Comparison of ENCODE assay signal across 18 cellular contexts in genomic region chr1:8416857-8417256, GRCh38.
DNase-seq lines count a peak whose midpoint lies in the region; TF ChIP-seq lines count a peak whose summit lies in the region.
"Had no signal": no experiment of that assay in that cellular context is flagged by ENCODE, and none has a peak within 500 bp of the region (broad histone marks: within the 10 kb centered on the region; RNA-seq: fewer than 3 reads in every experiment).

No MANE protein-coding gene starts in this region.

- H3K36me3 ChIP-seq in mesenchymal stem cell (ENCODE audit: control insufficient read depth in 1 of 2, insufficient read depth in 2 of 2, low read depth in 1 of 2, low read length in 2 of 2) (peaks cover 15 to 69% of the 10 kb centered on the region in 2 experiments), transverse colon (no peaks in the 10 kb centered on the region)

- H3K27me3 Mint-ChIP-seq in activated T-cell treated with anti-CD3 and anti-CD28 coated beads, Interleukin-2, amount 50 U/mL, for 24 hours: no peaks in the 10 kb centered on the region
- H3K27me3 Mint-ChIP-seq: stimulated activated naive CD8-positive, alpha-beta T cell treated with anti-CD3 and anti-CD28 coated beads, Interleukin-15, amount 100 ng/mL, for 72 hours had no signal

- no peak for TF ChIP-seq EP300 in transverse colon (IDR thresholded peaks at IDR 0.05; ENCODE audit: low read depth)

- H3K9ac ChIP-seq in mesenchymal stem cell (ENCODE audit: low read length): peak overlapping the region; percentile 35

- H3K4me3 Mint-ChIP-seq in activated T-cell treated with anti-CD3 and anti-CD28 coated beads, Interleukin-2, amount 50 U/mL, for 24 hours: no peak overlapping the region
- H3K4me3 Mint-ChIP-seq: stimulated activated naive CD8-positive, alpha-beta T cell treated with anti-CD3 and anti-CD28 coated beads, Interleukin-15, amount 100 ng/mL, for 72 hours had no signal

- no peak overlapping the region for H2BK15ac ChIP-seq in mesenchymal stem cell (ENCODE audit: low read depth, poor library complexity, severe bottlenecking)

- H2BK5ac ChIP-seq in mesenchymal stem cell (ENCODE audit: low read depth, low read length, poor library complexity, severe bottlenecking): no peak overlapping the region

- peaks cover 46% of the 10 kb centered on the region for H3K36me3 Mint-ChIP-seq in activated T-cell treated with anti-CD3 and anti-CD28 coated beads, Interleukin-2, amount 50 U/mL, for 24 hours (ENCODE audit: low read depth)

- no peaks in the 10 kb centered on the region for H3K9me3 Mint-ChIP-seq in activated T-cell treated with anti-CD3 and anti-CD28 coated beads, Interleukin-2, amount 50 U/mL, for 24 hours
- H3K9me3 Mint-ChIP-seq: stimulated activated naive CD8-positive, alpha-beta T cell treated with anti-CD3 and anti-CD28 coated beads, Interleukin-15, amount 100 ng/mL, for 72 hours had no signal

- no peak overlapping the region for H4K8ac ChIP-seq in mesenchymal stem cell (ENCODE audit: low read length)

- TF ChIP-seq POLR2A in transverse colon (IDR thresholded peaks at IDR 0.05): no peak

- peak overlapping the region; percentile 3 for H3K27ac ChIP-seq in caudate nucleus (ENCODE audit: low read depth, low read length)
- H3K27ac ChIP-seq in mesenchymal stem cell (ENCODE audit: low read length, poor library complexity, severe bottlenecking): no peak overlapping the region
- H3K27ac ChIP-seq in transverse colon: peak overlapping the region; percentile 98 to 100 (median 99)
- H3K27ac ChIP-seq: A549 had no signal

- H2BK12ac ChIP-seq in mesenchymal stem cell (ENCODE audit: low read length in 2 of 2): no peak overlapping the region

- no peak overlapping the region for H3K23ac ChIP-seq in mesenchymal stem cell (ENCODE audit: low read length in 2 of 2)

- peaks cover 12% of the 10 kb centered on the region for H3K4me1 ChIP-seq in mesenchymal stem cell (ENCODE audit: control insufficient read depth, insufficient read depth, low read depth, low read length)
- H3K4me1 ChIP-seq in transverse colon: peaks cover 37 to 99% (median 85%) of the 10 kb centered on the region in 4 donors

- H3K4me2 ChIP-seq in mesenchymal stem cell (ENCODE audit: low read length, poor library complexity, severe bottlenecking): no peak overlapping the region
- H3K4me2 ChIP-seq: A549 had no signal

- H3K4me3 ChIP-seq in mesenchymal stem cell (ENCODE audit: insufficient read depth in 1 of 2, low read depth in 1 of 2, low read length in 2 of 2) (no peak overlapping the region), transverse colon (no peak overlapping the region)
- H3K4me3 ChIP-seq: A549, GM12878 had no signal

- DNase-seq in activated T-cell treated with anti-CD3 and anti-CD28 coated beads, Interleukin-2, amount 50 U/mL, for 24 hours: no peak
- DNase-seq in activated T-cell treated with anti-CD3 and anti-CD28 coated beads, Interleukin-2, amount 50 U/mL, for 1 hour: no peak
- DNase-seq in caudate nucleus (lab: John Stamatoyannopoulos, UW): no peak
- no peak for DNase-seq in mesenchymal stem cell
- no peak for DNase-seq in transverse colon
- no peak for DNase-seq in HuH-7 (ENCODE audit: low spot score)
- DNase-seq in anterior cingulate cortex (lab: John Stamatoyannopoulos, UW): no peak
- no peak for DNase-seq in hypothalamus (lab: John Stamatoyannopoulos, UW)
- DNase-seq: activated naive CD4-positive, alpha-beta T cell treated with Interleukin-2 at 50 U/mL for 16 hours; COR-L47; effector CD4-positive, alpha-beta T cell; NCI-H1694; NCI-H510A treated with DMSO at 0.1 percent for 48 hours; PC-3; stimulated activated CD4-positive, alpha-beta T cell treated with anti-CD3 and anti-CD28 coated beads, Interleukin-12 subunit alpha, Interleukin-12 subunit beta, amount 100 ng/mL, for 4 hours; stimulated activated naive CD8-positive, alpha-beta T cell treated with anti-CD3 and anti-CD28 coated beads, Interleukin-15, amount 100 ng/mL, for 72 hours had no signal

- H2AFZ ChIP-seq in mesenchymal stem cell (ENCODE audit: low read depth, low read length): no peak overlapping the region

- H3K4ac ChIP-seq in mesenchymal stem cell (ENCODE audit: low read depth in 1 of 2, low read length in 2 of 2): no peak overlapping the region

- H3K27ac Mint-ChIP-seq in activated T-cell treated with anti-CD3 and anti-CD28 coated beads, Interleukin-2, amount 50 U/mL, for 24 hours: peak overlapping the region; percentile 18
- H3K27ac Mint-ChIP-seq: stimulated activated naive CD8-positive, alpha-beta T cell treated with anti-CD3 and anti-CD28 coated beads, Interleukin-15, amount 100 ng/mL, for 72 hours had no signal

- 82% methylated on average over 2 of the region's 4 CpGs for WGBS in mesenchymal stem cell
- 50 to 54% methylated on average over 4 of the region's 4 CpGs for WGBS in transverse colon (ENCODE audit: low coverage in 1 of 2), 2 donors

- H3K9me3 ChIP-seq in mesenchymal stem cell (ENCODE audit: control insufficient read depth, low read length): no peaks in the 10 kb centered on the region
- no peaks in the 10 kb centered on the region for H3K9me3 ChIP-seq in transverse colon
- H3K9me3 ChIP-seq: A549 had no signal

- peaks cover 44% of the 10 kb centered on the region for H3K4me1 Mint-ChIP-seq in activated T-cell treated with anti-CD3 and anti-CD28 coated beads, Interleukin-2, amount 50 U/mL, for 24 hours (ENCODE audit: low read depth)

- no peak overlapping the region for H3K18ac ChIP-seq in mesenchymal stem cell (ENCODE audit: low read depth in 1 of 2, low read length in 2 of 2)

- in situ Hi-C loops in transverse colon (cut with MboI; ENCODE audit: low pct_ligation_motif_present in 1 of 4, low pct_unique_long_range_greater_than_20kb in 1 of 4, low sequenced_read_pairs in 3 of 4): no loop called here

- H3K27me3 ChIP-seq in mesenchymal stem cell (ENCODE audit: control insufficient read depth in 1 of 2, insufficient read depth in 1 of 2, low read length in 2 of 2) (no peaks in the 10 kb centered on the region), transverse colon (no peaks in the 10 kb centered on the region)

- no peak overlapping the region for H4K91ac ChIP-seq in mesenchymal stem cell (ENCODE audit: low read length)

- TF ChIP-seq CTCF in transverse colon (IDR thresholded peaks at IDR 0.05): no peak

- H3K14ac ChIP-seq in mesenchymal stem cell (ENCODE audit: low read length in 2 of 2): no peak overlapping the region

- no peak overlapping the region for H2AK5ac ChIP-seq in mesenchymal stem cell (ENCODE audit: low read length, severe bottlenecking)

- H3K79me1 ChIP-seq in mesenchymal stem cell (replicated peaks; ENCODE audit: low read length, poor library complexity, severe bottlenecking): peaks cover 19% of the 10 kb centered on the region

- intact Hi-C loops in transverse colon (cut with DNase I; ENCODE audit: low total_unique reads): no loop called here

- no peak overlapping the region for H2BK120ac ChIP-seq in mesenchymal stem cell (ENCODE audit: low read depth, low read length)
